ENCODE assay signal across 8 cellular contexts in genomic region chr4:185210102-185210981, GRCh38. TPM values are rescaled to one million over a fixed set of nuclear protein-coding genes. Genes with fewer than 3 reads are reported as not detected.
DNase-seq lines count a peak whose midpoint lies in the region; ATAC-seq and TF ChIP-seq lines count a peak whose summit lies in the region.

No MANE protein-coding gene starts in this region.

- WGBS in sigmoid colon, 2 donors, result 1% methylated on average over 84 of the region's 84 CpGs

- no peaks in the 10 kb centered on the region for H3K9me3 Mint-ChIP-seq in T-helper 1 cell treated with Interleukin-12 subunit alpha and Interleukin-12 subunit beta and Interleukin-4 antibody, amounts not matched to agents 30 μg/mL and 1 μg/mL, for 36 hours

- peak overlapping the region; percentile 43 for H3K27ac ChIP-seq in brain microvascular endothelial cell
- peak overlapping the region; percentile 86 to 98 (median 90) for H3K27ac ChIP-seq in sigmoid colon

- intact Hi-C loops in sigmoid colon (cut with DNase I), result loop anchor here (10.0 kb wide), 1 partner anchor 524 kb away; no protein-coding TSS in a partner anchor

- TF ChIP-seq POLR2A in sigmoid colon (IDR thresholded peaks at IDR 0.05), result peak in 1 of 2 donors; percentile 44

- H3K4me3 Mint-ChIP-seq in T-helper 1 cell treated with Interleukin-12 subunit alpha and Interleukin-12 subunit beta and Interleukin-4 antibody, amounts not matched to agents 30 μg/mL and 1 μg/mL, for 36 hours, result peak overlapping the region; percentile 87

- H3K36me3 ChIP-seq in brain microvascular endothelial cell (replicated peaks) (no peaks in the 10 kb centered on the region), iPS-15b (ENCODE audit: control insufficient read depth, insufficient read depth, low read length) (no peaks in the 10 kb centered on the region), sigmoid colon (no peaks in the 10 kb centered on the region)

- peak overlapping the region; percentile 95 for H3K4me3 ChIP-seq in AG10803 (ENCODE audit: low read length)
- peak overlapping the region; percentile 96 for H3K4me3 ChIP-seq in brain microvascular endothelial cell (ENCODE audit: low read depth, low read length)
- H3K4me3 ChIP-seq in iPS-15b (ENCODE audit: low read depth, low read length), result peak overlapping the region; percentile 73
- H3K4me3 ChIP-seq in sigmoid colon, result peak overlapping the region; percentile 45 to 90 (median 89)

- H3K27me3 ChIP-seq in brain microvascular endothelial cell (replicated peaks) (no peaks in the 10 kb centered on the region), iPS-15b (ENCODE audit: control insufficient read depth, insufficient read depth, low read length) (peaks cover 17% of the 10 kb centered on the region), sigmoid colon (no peaks in the 10 kb centered on the region)

- H3K9me3 ChIP-seq in iPS-15b (ENCODE audit: control insufficient read depth, insufficient read depth, low read length) (no peaks in the 10 kb centered on the region), sigmoid colon (no peaks in the 10 kb centered on the region)

- peaks cover 17% of the 10 kb centered on the region for H3K4me1 ChIP-seq in iPS-15b (ENCODE audit: control insufficient read depth, insufficient read depth, low read length)
- peaks cover 0 to 37% (median 25%) of the 10 kb centered on the region in 4 donors for H3K4me1 ChIP-seq in sigmoid colon

- H3K9ac ChIP-seq in iPS-15b (ENCODE audit: low read depth, low read length), result peak overlapping the region; percentile 42

- H3K27ac Mint-ChIP-seq in T-helper 1 cell treated with Interleukin-12 subunit alpha and Interleukin-12 subunit beta and Interleukin-4 antibody, amounts not matched to agents 30 μg/mL and 1 μg/mL, for 36 hours, result peak overlapping the region; percentile 80

- ATAC-seq in GM19023 (IDR thresholded peaks at IDR 0.05; ENCODE audit: unreplicated experiment) (peak; percentile 18), HG03175 (IDR thresholded peaks at IDR 0.05; ENCODE audit: unreplicated experiment) (peak; percentile 11)

- H3K36me3 Mint-ChIP-seq in T-helper 1 cell treated with Interleukin-12 subunit alpha and Interleukin-12 subunit beta and Interleukin-4 antibody, amounts not matched to agents 30 μg/mL and 1 μg/mL, for 36 hours (ENCODE audit: low read depth), result peaks cover 6% of the 10 kb centered on the region

- in situ Hi-C loops in brain microvascular endothelial cell (cut with HindIII; ENCODE audit: low pct_ligation_motif_present, low sequenced_read_pairs), result no loop called here

- no peaks in the 10 kb centered on the region for H3K27me3 Mint-ChIP-seq in T-helper 1 cell treated with Interleukin-12 subunit alpha and Interleukin-12 subunit beta and Interleukin-4 antibody, amounts not matched to agents 30 μg/mL and 1 μg/mL, for 36 hours (ENCODE audit: low read depth)

- TF ChIP-seq CTCF in AG10803 (conservative IDR thresholded peaks at IDR 0.05; ENCODE audit: low read length) (no peak), brain microvascular endothelial cell (IDR thresholded peaks at IDR 0.05; ENCODE audit: low read depth, low read length, missing control alignments) (no peak), sigmoid colon (IDR thresholded peaks at IDR 0.05) (no peak)

- H3K4me1 Mint-ChIP-seq in T-helper 1 cell treated with Interleukin-12 subunit alpha and Interleukin-12 subunit beta and Interleukin-4 antibody, amounts not matched to agents 30 μg/mL and 1 μg/mL, for 36 hours (ENCODE audit: low read depth), result peaks cover 22% of the 10 kb centered on the region

- TF ChIP-seq EP300 in sigmoid colon (IDR thresholded peaks at IDR 0.05), result no peak

- peak; percentile 46 for DNase-seq in AG10803 (ENCODE audit: low read depth)
- peak; percentile 48 for DNase-seq in brain microvascular endothelial cell
- DNase-seq in sigmoid colon, result peak; percentile 81
- no peak for DNase-seq in UCSD-AML1 (lab: John Stamatoyannopoulos, UW; ENCODE audit: unreplicated experiment)

RNA-seq across cellular contexts. Expression of gene SNX25, which starts 0.9 kb away (rescaled TPM):
- total RNA-seq in sigmoid colon, result 10 to 100 TPM; 22.7 to 40.5 (median 38.4) TPM
- polyA plus RNA-seq in sigmoid colon, result 1 to 10 TPM; 2.5 to 7.7 (median 4.8) TPM

RNA-seq across cellular contexts. Expression of gene CFAP97, which starts 6.5 kb away (rescaled TPM):
- 10 to 100 TPM; 33.8 to 46.4 (median 37.3) TPM for total RNA-seq in sigmoid colon
- 1 to 10 TPM; 4.4 to 8.3 (median 7.8) TPM for polyA plus RNA-seq in sigmoid colon
